In the genomic region with DNA sequence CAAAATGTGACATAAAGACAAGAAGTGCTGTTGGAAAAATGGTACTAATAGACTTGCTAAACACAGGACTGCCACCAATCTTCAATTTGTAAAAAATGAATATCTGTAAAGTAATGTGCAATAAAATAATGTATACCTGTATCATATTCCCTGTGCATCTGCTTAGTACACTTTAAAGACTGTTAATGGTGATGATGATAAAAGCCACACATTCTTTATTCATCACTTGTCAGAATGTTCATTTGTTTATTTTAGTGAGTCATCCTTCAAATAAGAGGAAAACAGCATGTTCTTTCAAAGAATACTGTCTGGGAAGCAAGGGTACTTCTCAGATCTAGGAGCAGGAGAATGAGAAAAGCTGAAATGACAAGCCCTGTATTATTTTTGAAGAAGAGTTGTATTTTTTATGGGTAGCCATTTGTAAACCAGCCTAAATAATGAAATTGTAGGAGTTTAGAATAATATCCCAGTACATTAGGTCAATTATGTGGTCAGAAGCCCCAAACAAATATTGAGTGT, we compare ENCODE assay signal across 12 cellular contexts.
A peak's percentile ranks its signal among the peaks of the same experiment; 100 is the strongest.
DNase-seq lines count a peak whose midpoint lies in the region; ATAC-seq and TF ChIP-seq lines count a peak whose summit lies in the region.
"Had no signal": no experiment of that assay in that cellular context is flagged by ENCODE, and none has a peak within 500 bp of the region (broad histone marks: within the 10 kb centered on the region; RNA-seq: fewer than 3 reads in every experiment).

No MANE protein-coding gene starts in this region.

- peaks cover 25% of the 10 kb centered on the region for H3K4me1 Mint-ChIP-seq in T-helper 17 cell

- no peaks in the 10 kb centered on the region for H3K9me3 ChIP-seq in T-helper 17 cell (ENCODE audit: control insufficient read depth, low read length, poor library complexity, severe bottlenecking)
- H3K9me3 ChIP-seq in hepatocyte (ENCODE audit: low read depth), result no peaks in the 10 kb centered on the region
- H3K9me3 ChIP-seq: sigmoid colon had no signal

- H2AFZ ChIP-seq in hepatocyte, result no peak overlapping the region

- TF ChIP-seq CTCF in hepatocyte (IDR thresholded peaks at IDR 0.05; ENCODE audit: poor library complexity), result no peak

- peak; percentile 33 for DNase-seq in ACHN
- DNase-seq in HPDE6-E6E7 (ENCODE audit: extremely low spot score), result peak; percentile 44
- DNase-seq in T-helper 17 cell, result no peak
- no peak for DNase-seq in hepatocyte (ENCODE audit: low spot score)
- DNase-seq in T-helper 2 cell, result no peak
- DNase-seq: activated CD4-positive, alpha-beta T cell treated with anti-CD3 and anti-CD28 coated beads, Interleukin-2, amount 50 U/mL, for 1 hour; CD8-positive, alpha-beta T cell; SHP77; sigmoid colon had no signal

- no peaks in the 10 kb centered on the region for H3K79me2 ChIP-seq in hepatocyte

- ATAC-seq in T-helper 17 cell, result no peak
- no peak for ATAC-seq in GM19455 (IDR thresholded peaks at IDR 0.05; ENCODE audit: unreplicated experiment)
- no peak for ATAC-seq in HG02938 (IDR thresholded peaks at IDR 0.05; ENCODE audit: unreplicated experiment)
- ATAC-seq in GM18519 (IDR thresholded peaks at IDR 0.05; ENCODE audit: low FRiP score, unreplicated experiment), result no peak
- ATAC-seq: CD8-positive, alpha-beta T cell had no signal

- H3K27me3 ChIP-seq in hepatocyte, result no peaks in the 10 kb centered on the region
- H3K27me3 ChIP-seq: sigmoid colon had no signal

- in situ Hi-C loops in ACHN (cut with HindIII; ENCODE audit: low pct_ligation_motif_present, low pct_unique_long_range_greater_than_20kb, low sequenced_read_pairs), result no loop called here

- H3K27ac ChIP-seq in hepatocyte, result peak overlapping the region; percentile 2

- H3K36me3 ChIP-seq in hepatocyte (replicated peaks; ENCODE audit: insufficient read depth, low read depth), result no peaks in the 10 kb centered on the region
- H3K36me3 ChIP-seq: sigmoid colon had no signal

- H3K27ac Mint-ChIP-seq in T-helper 17 cell, result peak overlapping the region; percentile 24
- H3K27ac Mint-ChIP-seq: CD8-positive, alpha-beta T cell had no signal

- H3K4me1 ChIP-seq in hepatocyte (ENCODE audit: insufficient read depth), result peaks cover 4% of the 10 kb centered on the region

- no peaks in the 10 kb centered on the region for H3K27me3 Mint-ChIP-seq in T-helper 17 cell

- H3K4me3 Mint-ChIP-seq in T-helper 17 cell, result no peak overlapping the region
- H3K4me3 Mint-ChIP-seq: CD8-positive, alpha-beta T cell had no signal

- H3K4me3 ChIP-seq in hepatocyte, result no peak overlapping the region
- H3K4me3 ChIP-seq: sigmoid colon had no signal

- H3K4me2 ChIP-seq in hepatocyte, result no peak overlapping the region

- no peaks in the 10 kb centered on the region for H3K36me3 Mint-ChIP-seq in T-helper 17 cell (ENCODE audit: low read depth)

- no peaks in the 10 kb centered on the region for H3K9me2 ChIP-seq in hepatocyte (replicated peaks; ENCODE audit: insufficient read depth)

- H4K20me1 ChIP-seq in hepatocyte (ENCODE audit: insufficient read depth, poor library complexity, severe bottlenecking), result no peaks in the 10 kb centered on the region

Comparison
In these comparisons a context has a peak if more than half of its experiments do, and no peak if none do; other contexts are left out.
1. DNase-seq: peak in ACHN (single experiment) and HPDE6-E6E7 (single experiment); none in T-helper 17 cell (0 of 3), hepatocyte (single experiment) and T-helper 2 cell (0 of 5).